ENCODE assay signal across 9 cellular contexts in genomic region chr3:107432013-107432515, GRCh38. TPM values are rescaled to one million over a fixed set of nuclear protein-coding genes. Genes with fewer than 3 reads are reported as not detected.
DNase-seq lines count a peak whose midpoint lies in the region; ATAC-seq and TF ChIP-seq lines count a peak whose summit lies in the region.
"Had no signal": no experiment of that assay in that cellular context is flagged by ENCODE, and none has a peak within 500 bp of the region (broad histone marks: within the 10 kb centered on the region; RNA-seq: fewer than 3 reads in every experiment).

No MANE protein-coding gene starts in this region.

- H3K9me3 ChIP-seq in HEK293 (ENCODE audit: control insufficient read depth, insufficient read depth, low read depth, low read length) = no peaks in the 10 kb centered on the region
- no peaks in the 10 kb centered on the region for H3K9me3 ChIP-seq in right atrium auricular region

- intact Hi-C loops in sciatic nerve (cut with DNase I) = no loop called here

- POLR2A ChIA-PET in HEK293 (lab: Yijun Ruan, JAX) = interaction anchor here (1.6 to 2.1 kb wide), 2 partner anchors 11 to 92 kb away, joined by 6 to 7 read pairs; no protein-coding TSS in a partner anchor
- POLR2A ChIA-PET in activated CD8-positive, alpha-beta T cell treated with anti-CD3 and anti-CD28 coated beads, Interleukin-2, amount 10 ng/mL, durations not matched to agents 7 days and 5 days (lab: Charles Lee) = interaction anchor here (0.6 kb wide), 1 partner anchor 11 kb away, joined by 3 read pairs; no protein-coding TSS in a partner anchor

- peaks cover 40% of the 10 kb centered on the region for H3K27me3 Mint-ChIP-seq in activated CD8-positive, alpha-beta T cell treated with anti-CD3 and anti-CD28 coated beads, Interleukin-2, amount 10 ng/mL, durations not matched to agents 7 days and 5 days (ENCODE audit: low read depth)

- CTCF ChIA-PET in HEK293 (lab: Yijun Ruan, JAX) = interaction anchor here (0.7 to 1.1 kb wide), 2 partner anchors 11 to 371 kb away, joined by 3 read pairs; no protein-coding TSS in a partner anchor
- CTCF ChIA-PET in activated CD8-positive, alpha-beta T cell treated with anti-CD3 and anti-CD28 coated beads, Interleukin-2, amount 10 ng/mL, durations not matched to agents 7 days and 5 days (lab: Charles Lee) = interaction anchor here (1.3 to 7.3 kb wide), 3 partner anchors 12 to 204 kb away, joined by 3 to 55 read pairs (median 38); no protein-coding TSS in a partner anchor

- H3K4me1 Mint-ChIP-seq in activated CD8-positive, alpha-beta T cell treated with anti-CD3 and anti-CD28 coated beads, Interleukin-2, amount 10 ng/mL, durations not matched to agents 7 days and 5 days (ENCODE audit: low read depth) = peaks cover 21% of the 10 kb centered on the region

- H3K4me1 ChIP-seq in HEK293 (ENCODE audit: control insufficient read depth, insufficient read depth, low read length) (peaks cover 5% of the 10 kb centered on the region; the same call in 1 of the 2 replicates), right atrium auricular region (peaks cover 0 to 10% of the 10 kb centered on the region in 2 donors)

- H3K27me3 ChIP-seq in right atrium auricular region = no peaks in the 10 kb centered on the region

- ATAC-seq in activated CD8-positive, alpha-beta T cell treated with anti-CD3 and anti-CD28 coated beads, Interleukin-2, amount 10 ng/mL, durations not matched to agents 7 days and 5 days = no peak
- no peak for ATAC-seq in sciatic nerve
- no peak for ATAC-seq in HG02870 (IDR thresholded peaks at IDR 0.05; ENCODE audit: unreplicated experiment)

- DNase-seq in AG20443 (ENCODE audit: low spot score) (peak; percentile 32), right atrium auricular region (ENCODE audit: low spot score) (no peak), sciatic nerve (ENCODE audit: low spot score) (peak; percentile 59), dedifferentiated amniotic fluid mesenchymal stem cell (ENCODE audit: extremely low spot score) (no peak)
- DNase-seq in activated CD8-positive, alpha-beta T cell treated with anti-CD3 and anti-CD28 coated beads, Interleukin-2, amount 10 ng/mL, durations not matched to agents 7 days and 5 days = no peak
- DNase-seq in activated CD8-positive, alpha-beta memory T cell treated with anti-CD3 and anti-CD28 coated beads, Interleukin-2, amount 50 U/mL, for 4 hours = no peak

- H3K4me3 ChIP-seq in HEK293 (ENCODE audit: low read depth, low read length) = peak overlapping the region; percentile 63
- peak overlapping the region; percentile 66 to 87 for H3K4me3 ChIP-seq in right atrium auricular region

- peak overlapping the region; percentile 81 for H3K27ac Mint-ChIP-seq in activated CD8-positive, alpha-beta T cell treated with anti-CD3 and anti-CD28 coated beads, Interleukin-2, amount 10 ng/mL, durations not matched to agents 7 days and 5 days

- H3K9me3 Mint-ChIP-seq in activated CD8-positive, alpha-beta T cell treated with anti-CD3 and anti-CD28 coated beads, Interleukin-2, amount 10 ng/mL, durations not matched to agents 7 days and 5 days (ENCODE audit: insufficient read depth) = no peaks in the 10 kb centered on the region

- peak overlapping the region; percentile 94 for H3K27ac ChIP-seq in HEK293 (ENCODE audit: extremely low read depth, low read depth, low read length)
- peak overlapping the region; percentile 92 to 94 for H3K27ac ChIP-seq in right atrium auricular region

- peak overlapping the region; percentile 85 for H3K4me3 Mint-ChIP-seq in activated CD8-positive, alpha-beta T cell treated with anti-CD3 and anti-CD28 coated beads, Interleukin-2, amount 10 ng/mL, durations not matched to agents 7 days and 5 days

- TF ChIP-seq CTCF in HEK293 (tag by site-specific recombination; IDR thresholded peaks at IDR 0.05) (no peak), right atrium auricular region (IDR thresholded peaks at IDR 0.05) (no peak)

- no peaks in the 10 kb centered on the region for H3K36me3 ChIP-seq in HEK293 (ENCODE audit: control insufficient read depth in 2 of 2, insufficient read depth in 1 of 2, low read length in 2 of 2)
- H3K36me3 ChIP-seq in right atrium auricular region = no peaks in the 10 kb centered on the region

- H3K36me3 Mint-ChIP-seq in activated CD8-positive, alpha-beta T cell treated with anti-CD3 and anti-CD28 coated beads, Interleukin-2, amount 10 ng/mL, durations not matched to agents 7 days and 5 days (ENCODE audit: low read depth) = no peaks in the 10 kb centered on the region

TF ChIP-seq in HEK293, 187 proteins besides CTCF, POLR2A, EP300 and RAD21:
- TF ChIP-seq ZNF354C (tag by site-specific recombination; IDR thresholded peaks at IDR 0.05; ENCODE audit: borderline replicate concordance, low read depth) (no peak), ZNF335 (tag by site-specific recombination; conservative IDR thresholded peaks at IDR 0.05) (peak; percentile 86), ZNF692 (tag by site-specific recombination; IDR thresholded peaks at IDR 0.05) (0 out of 2 replicates have a peak, but pooled peaks have one; percentile 2), ZNF704 (tag by site-specific recombination; IDR thresholded peaks at IDR 0.05) (no peak), GFI1B (tag by site-specific recombination; IDR thresholded peaks at IDR 0.05) (no peak), ZBTB20 (tag by site-specific recombination; IDR thresholded peaks at IDR 0.05) (peak; percentile 2; the same call in 1 of the 2 replicates), ZBTB17 (tag by site-specific recombination; IDR thresholded peaks at IDR 0.05) (peak; percentile 29), ZNF341 (tag by site-specific recombination; IDR thresholded peaks at IDR 0.05; ENCODE audit: low read depth) (0 out of 2 replicates have a peak, but pooled peaks have one; percentile 34), ZNF2 (tag by site-specific recombination; IDR thresholded peaks at IDR 0.05) (peak; percentile 70; the same call in 1 of the 2 replicates), ZXDB (tag by site-specific recombination; IDR thresholded peaks at IDR 0.05) (no peak), INSM2 (tag by site-specific recombination; IDR thresholded peaks at IDR 0.05) (no peak), ZNF488 (tag by site-specific recombination; IDR thresholded peaks at IDR 0.05) (no peak), ZNF623 (tag by site-specific recombination; IDR thresholded peaks at IDR 0.05) (no peak), ZNF501 (tag by site-specific recombination; IDR thresholded peaks at IDR 0.05) (0 out of 2 replicates have a peak, but pooled peaks have one; percentile 15)

RNA-seq across cellular contexts. Expression of gene CCDC54, which starts 54.8 kb away (rescaled TPM):
- total RNA-seq in activated CD8-positive, alpha-beta T cell treated with anti-CD3 and anti-CD28 coated beads, Interleukin-2, amount 10 ng/mL, durations not matched to agents 7 days and 5 days = not detected
- total RNA-seq in right atrium auricular region = not detected
- not detected for total RNA-seq in sciatic nerve
- total RNA-seq: HT1080 had no signal

Comparison
In these comparisons a context has a peak if more than half of its experiments do, and no peak if none do; other contexts are left out.
1. DNase-seq: peak in AG20443 (single experiment) and sciatic nerve (single experiment); none in activated CD8-positive, alpha-beta T cell treated with anti-CD3 and anti-CD28 coated beads, Interleukin-2, amount 10 ng/mL, durations not matched to agents 7 days and 5 days (single experiment), right atrium auricular region (single experiment), activated CD8-positive, alpha-beta memory T cell treated with anti-CD3 and anti-CD28 coated beads, Interleukin-2, amount 50 U/mL, for 4 hours (single experiment) and dedifferentiated amniotic fluid mesenchymal stem cell (single experiment).